ENCODE assay signal across 20 cellular contexts in genomic region chr9:116340270-116340669, GRCh38.
DNase-seq lines count a peak whose midpoint lies in the region; ATAC-seq and TF ChIP-seq lines count a peak whose summit lies in the region.
"Had no signal": no experiment of that assay in that cellular context is flagged by ENCODE, and none has a peak within 500 bp of the region (broad histone marks: within the 10 kb centered on the region; RNA-seq: fewer than 3 reads in every experiment).

No MANE protein-coding gene starts in this region.

- H3K36me3 Mint-ChIP-seq in GM23338 (ENCODE audit: low read depth) (no peaks in the 10 kb centered on the region), chondrocyte (ENCODE audit: low read depth) (peaks cover 35% of the 10 kb centered on the region)
- H3K36me3 Mint-ChIP-seq: CD8-positive, alpha-beta T cell had no signal

- H3K4me1 Mint-ChIP-seq in GM23338, result peaks cover 57% of the 10 kb centered on the region
- H3K4me1 Mint-ChIP-seq in chondrocyte (ENCODE audit: low read depth), result peaks cover 29% of the 10 kb centered on the region
- H3K4me1 Mint-ChIP-seq: B cell had no signal

- H2AFZ ChIP-seq in SK-N-SH (ENCODE audit: low read depth), result no peak overlapping the region
- H2AFZ ChIP-seq in GM23338, result no peak overlapping the region

- no peak overlapping the region; the same call in 2 of the 3 replicates for H3K4me3 Mint-ChIP-seq in GM23338
- no peak overlapping the region for H3K4me3 Mint-ChIP-seq in chondrocyte (ENCODE audit: unreplicated experiment)
- H3K4me3 Mint-ChIP-seq: B cell; CD4-positive, alpha-beta T cell; CD8-positive, alpha-beta T cell had no signal

- H4K20me1 ChIP-seq in SK-N-SH (ENCODE audit: insufficient read depth) (peaks cover 27% of the 10 kb centered on the region), GM23338 (replicated peaks; ENCODE audit: insufficient read depth) (no peaks in the 10 kb centered on the region; the same call in 1 of the 2 replicates)
- H4K20me1 ChIP-seq: BLaER1 treated with 17β-estradiol and CSF1 and Interleukin-3, amounts not matched to agents 10 nM and 100 nM had no signal

- intact Hi-C loops in left lung (cut with DNase I), result no loop called here

- H3K9me3 ChIP-seq in SK-N-SH (no peaks in the 10 kb centered on the region), left lung (no peaks in the 10 kb centered on the region), upper lobe of left lung (no peaks in the 10 kb centered on the region)
- H3K9me3 ChIP-seq: A549; BLaER1 treated with 17β-estradiol and CSF1 and Interleukin-3, amounts not matched to agents 10 nM and 100 nM; Caco-2 had no signal

- H3K9me2 ChIP-seq in SK-N-SH (no peaks in the 10 kb centered on the region), GM23338 (ENCODE audit: insufficient read depth) (no peaks in the 10 kb centered on the region)

- H3K27me3 ChIP-seq in SK-N-SH (ENCODE audit: insufficient read depth) (no peaks in the 10 kb centered on the region), GM23338 (ENCODE audit: insufficient read depth) (peaks cover 50% of the 10 kb centered on the region), left lung (peaks cover 0 to under 1% of the 10 kb centered on the region in 2 donors), upper lobe of left lung (no peaks in the 10 kb centered on the region)
- H3K27me3 ChIP-seq: BLaER1 treated with 17β-estradiol and CSF1 and Interleukin-3, amounts not matched to agents 10 nM and 100 nM had no signal

- no peak for TF ChIP-seq RAD21 in SK-N-SH (IDR thresholded peaks at IDR 0.05; ENCODE audit: low read length)

- TF ChIP-seq EP300 in SK-N-SH (IDR thresholded peaks at IDR 0.05; ENCODE audit: borderline replicate concordance in 1 of 2, low read depth in 1 of 2, low read length in 1 of 2) (no peak), upper lobe of left lung (IDR thresholded peaks at IDR 0.05) (no peak)

- no peak overlapping the region for H3K4me2 ChIP-seq in SK-N-SH
- peak overlapping the region; percentile 30 for H3K4me2 ChIP-seq in GM23338
- H3K4me2 ChIP-seq: A549; BLaER1 treated with 17β-estradiol and CSF1 and Interleukin-3, amounts not matched to agents 10 nM and 100 nM had no signal

- H3K27me3 Mint-ChIP-seq in GM23338 (ENCODE audit: insufficient read depth, low read depth, poor library complexity) (peaks cover 51% of the 10 kb centered on the region), chondrocyte (ENCODE audit: low read depth) (no peaks in the 10 kb centered on the region)

- H3K4me3 ChIP-seq in SK-N-SH (ENCODE audit: low read depth in 2 of 2, low read length in 1 of 2) (no peak overlapping the region), GM23338 (no peak overlapping the region), left lung (no peak overlapping the region), upper lobe of left lung (no peak overlapping the region)
- H3K4me3 ChIP-seq: A549; BLaER1 treated with 17β-estradiol and CSF1 and Interleukin-3, amounts not matched to agents 10 nM and 100 nM had no signal

- ATAC-seq in SK-N-SH treated with all-trans-retinoic acid at 6 μM for 48 hours (no peak), GM23338 (no peak), left lung (peak; percentile 62), upper lobe of left lung (ENCODE audit: low FRiP score in 2 of 2) (no peak)
- ATAC-seq: A549; CD8-positive, alpha-beta T cell had no signal

- H3K4me1 ChIP-seq in SK-N-SH (ENCODE audit: control insufficient read depth in 1 of 2, insufficient read depth in 2 of 2, low read depth in 1 of 2, low read length in 1 of 2), result peaks cover 3 to 4% of the 10 kb centered on the region in 2 experiments; a peak in 2 of 4 replicates
- peaks cover 57% of the 10 kb centered on the region for H3K4me1 ChIP-seq in GM23338 (ENCODE audit: insufficient read depth)
- no peaks in the 10 kb centered on the region for H3K4me1 ChIP-seq in left lung
- no peaks in the 10 kb centered on the region for H3K4me1 ChIP-seq in upper lobe of left lung

- H3F3A ChIP-seq in SK-N-SH (replicated peaks; ENCODE audit: insufficient read depth) (peaks cover 18% of the 10 kb centered on the region), GM23338 (replicated peaks; ENCODE audit: low read depth) (0 out of 2 replicates have a peak, but pooled peaks cover 6% of the 10 kb centered on the region)

- H3K79me2 ChIP-seq in SK-N-SH (ENCODE audit: insufficient read depth) (peaks cover 23% of the 10 kb centered on the region; the same call in 1 of the 2 replicates), GM23338 (replicated peaks; ENCODE audit: insufficient read depth) (no peaks in the 10 kb centered on the region)

- no peak for TF ChIP-seq CTCF in SK-N-SH (IDR thresholded peaks at IDR 0.05)
- TF ChIP-seq CTCF in GM23338 (conservative IDR thresholded peaks at IDR 0.05; ENCODE audit: low read depth in 2 of 2), result no peak
- TF ChIP-seq CTCF in chondrocyte (IDR thresholded peaks at IDR 0.05), result no peak
- TF ChIP-seq CTCF in left lung (IDR thresholded peaks at IDR 0.05), result no peak
- TF ChIP-seq CTCF in upper lobe of left lung (IDR thresholded peaks at IDR 0.05), result no peak
- no peak for TF ChIP-seq CTCF in GM10266 (IDR thresholded peaks at IDR 0.05; ENCODE audit: control insufficient read depth, insufficient read depth, low read depth, missing control alignments)

- no peak overlapping the region for H3K9ac ChIP-seq in SK-N-SH
- H3K9ac ChIP-seq: BLaER1 treated with 17β-estradiol and CSF1 and Interleukin-3, amounts not matched to agents 10 nM and 100 nM had no signal

- no peak for DNase-seq in SK-N-SH
- DNase-seq in GM23338 (ENCODE audit: low spot score), result no peak
- DNase-seq in chondrocyte (ENCODE audit: low spot score), result no peak
- DNase-seq in left lung, result no peak
- DNase-seq in upper lobe of left lung, result no peak
- DNase-seq in activated CD8-positive, alpha-beta memory T cell treated with anti-CD3 and anti-CD28 coated beads, Interleukin-2, amount 50 U/mL, for 4 hours, result no peak
- no peak for DNase-seq in GM10266 (ENCODE audit: extremely low spot score)
- DNase-seq: AML-193; Caco-2; Calu3; CD4-positive, alpha-beta T cell; CD8-positive, alpha-beta T cell; DMS79 treated with DMSO at 0.1 percent for 48 hours; GDM1 had no signal

- POLR2A ChIA-PET in SK-N-SH (lab: Yijun Ruan, JAX), result no interaction called here

- H3K9me3 Mint-ChIP-seq in GM23338, result no peaks in the 10 kb centered on the region; the same call in 2 of the 3 replicates
- H3K9me3 Mint-ChIP-seq in chondrocyte (ENCODE audit: low read depth), result no peaks in the 10 kb centered on the region
- H3K9me3 Mint-ChIP-seq: CD8-positive, alpha-beta T cell had no signal

- H3K27ac ChIP-seq in SK-N-SH (ENCODE audit: low read depth in 2 of 2, low read length in 1 of 2) (no peak overlapping the region), GM23338 (ENCODE audit: low read depth) (no peak overlapping the region), left lung (no peak overlapping the region), upper lobe of left lung (no peak overlapping the region)
- H3K27ac ChIP-seq: 22Rv1; BLaER1 treated with 17β-estradiol and CSF1 and Interleukin-3, amounts not matched to agents 10 nM and 100 nM; C4-2B had no signal

- no peak for TF ChIP-seq POLR2A in upper lobe of left lung (IDR thresholded peaks at IDR 0.05)

- no peak overlapping the region for H3K27ac Mint-ChIP-seq in GM23338
- peak overlapping the region; percentile 62 for H3K27ac Mint-ChIP-seq in chondrocyte (ENCODE audit: unreplicated experiment)
- H3K27ac Mint-ChIP-seq: B cell; CD4-positive, alpha-beta T cell; CD8-positive, alpha-beta T cell had no signal

- 94% methylated on average over 1 of the region's 1 CpG for WGBS in SK-N-SH (ENCODE audit: low lambda C conversion rate)
- WGBS in upper lobe of left lung, 2 donors, result 30 to 35% methylated on average over 1 of the region's 1 CpG

- H3K36me3 ChIP-seq in SK-N-SH (replicated peaks in 1 of 2; ENCODE audit: control insufficient read depth in 1 of 2, insufficient read depth in 2 of 2, low read length in 1 of 2) (peaks cover 50 to 81% of the 10 kb centered on the region in 2 experiments), GM23338 (ENCODE audit: insufficient read depth) (no peaks in the 10 kb centered on the region; the same call in 1 of the 2 replicates), left lung (no peaks in the 10 kb centered on the region), upper lobe of left lung (no peaks in the 10 kb centered on the region)
- H3K36me3 ChIP-seq: BLaER1 treated with 17β-estradiol and CSF1 and Interleukin-3, amounts not matched to agents 10 nM and 100 nM had no signal

- CTCF ChIA-PET in SK-N-SH (lab: Yijun Ruan, JAX), result no interaction called here

TF ChIP-seq in SK-N-SH, 30 proteins besides CTCF, POLR2A, EP300 and RAD21 (continues in another document):
- peak; percentile 24; the same call in 1 of the 2 replicates for TF ChIP-seq POLR2AphosphoS5 (IDR thresholded peaks at IDR 0.05; ENCODE audit: low read depth, low read length)

TF ChIP-seq in SK-N-SH treated with all-trans-retinoic acid at 6 μM for 48 hours, 23 proteins besides CTCF, POLR2A, EP300 and RAD21 (continues in another document):
- no peak for TF ChIP-seq ZNF70 (CRISPR knock-in tag; IDR thresholded peaks at IDR 0.05)
- no peak for TF ChIP-seq SNAI2 (CRISPR knock-in tag; IDR thresholded peaks at IDR 0.05)
